ENCODE assay signal across 28 cellular contexts in genomic region chr1:143718524-143718923, GRCh38.
"Had no signal": no experiment of that assay in that cellular context is flagged by ENCODE, and none has a peak within 500 bp of the region (broad histone marks: within the 10 kb centered on the region; RNA-seq: fewer than 3 reads in every experiment).

No MANE protein-coding gene starts in this region.

- DNase-seq: naive thymus-derived CD4-positive, alpha-beta T cell; natural killer cell; occipital lobe; ovary; retina; right cardiac atrium; spleen; stimulated activated CD4-positive, alpha-beta T cell treated with anti-CD3 and anti-CD28 coated beads, Interleukin-12 subunit alpha, Interleukin-12 subunit beta, amount 100 ng/mL, for 4 hours; stimulated activated CD4-positive, alpha-beta T cell treated with anti-CD3 and anti-CD28 coated beads, Interleukin-1b, Interleukin-23, amount 100 ng/mL, for 48 hours; stimulated activated CD4-positive, alpha-beta T cell treated with anti-CD3 and anti-CD28 coated beads, Interleukin-4, amount 100 ng/mL, for 1 hour; stimulated activated CD4-positive, alpha-beta T cell treated with anti-CD3 and anti-CD28 coated beads, Interleukin-4, amount 100 ng/mL, for 4 hours; stimulated activated CD8-positive, alpha-beta memory T cell treated with anti-CD3 and anti-CD28 coated beads, Interleukin-4, amount 100 ng/mL, for 48 hours; stimulated activated naive CD4-positive, alpha-beta T cell; stimulated activated naive CD8-positive, alpha-beta T cell treated with anti-CD3 and anti-CD28 coated beads, Interleukin-15, amount 100 ng/mL, for 72 hours; stimulated activated naive CD8-positive, alpha-beta T cell treated with anti-CD3 and anti-CD28 coated beads, Interleukin-15, Interleukin-2, amounts not matched to agents 100 U/mL and 50 U/mL, for 24 hours; substantia nigra; testis; tibial artery; transverse colon; upper lobe of right lung; uterus had no signal

- H3K9me3 ChIP-seq: ovary, spleen, suprapubic skin, testis, tibial artery, transverse colon, upper lobe of right lung, uterus had no signal

- H3K79me2 ChIP-seq: parathyroid adenoma had no signal

- H3K4me1 ChIP-seq: neural progenitor cell, parathyroid adenoma, spleen, suprapubic skin, testis, tibial artery, transverse colon, upper lobe of right lung, uterus had no signal

- H3K27me3 ChIP-seq: neural progenitor cell, ovary, testis, tibial artery, transverse colon, uterus had no signal

- H3K27ac ChIP-seq: neural progenitor cell, ovary, parathyroid adenoma, skin epidermis, suprapubic skin, testis, tibial artery, transverse colon, upper lobe of right lung, uterus had no signal

- H2AFZ ChIP-seq: neural progenitor cell, parathyroid adenoma had no signal

- H3K4me3 ChIP-seq: neural progenitor cell, ovary, skin epidermis, smooth muscle cell, spleen, suprapubic skin, testis, tibial artery, transverse colon, upper lobe of right lung, uterus had no signal

- H3K4me2 ChIP-seq: neural progenitor cell, smooth muscle cell had no signal

- H3K36me3 ChIP-seq: neural progenitor cell, ovary, spleen, suprapubic skin, tibial artery, transverse colon, upper lobe of right lung, uterus had no signal

- H3K9ac ChIP-seq: neural progenitor cell, parathyroid adenoma had no signal

- ATAC-seq: naive thymus-derived CD4-positive, alpha-beta T cell; natural killer cell; right cardiac atrium; sciatic nerve; stimulated activated memory B cell treated with anti-CD40 and anti-IgM and Interleukin-4, amounts not matched to agents 10 μg/mL and 1 μg/mL and 100 μg/mL, for 72 hours; stimulated activated naive CD8-positive, alpha-beta T cell treated with anti-CD3 and anti-CD28 coated beads, Interleukin-15, amount 100 ng/mL, for 72 hours; stimulated activated naive CD8-positive, alpha-beta T cell treated with anti-CD3 and anti-CD28 coated beads, Interleukin-15, Interleukin-2, amounts not matched to agents 100 U/mL and 50 U/mL, for 24 hours; upper lobe of right lung had no signal
